Comparison of ENCODE assay signal across 8 cellular contexts in genomic region chr14:100662850-100663527, GRCh38.
DNase-seq lines count a peak whose midpoint lies in the region; ATAC-seq, FAIRE-seq and TF ChIP-seq lines count a peak whose summit lies in the region.

No MANE protein-coding gene starts in this region.

- DNase-seq in AG09319 (ENCODE audit: extremely low read depth, low read depth) (no peak), GM18507 (ENCODE audit: extremely low spot score, insufficient read length, low read depth) (peak; percentile 38), NCI-H748 (lab: John Stamatoyannopoulos, UW; ENCODE audit: unreplicated experiment) (peak; percentile 68), epithelial cell of proximal tubule (ENCODE audit: low read depth) (no peak), suprapubic skin (ENCODE audit: low spot score in 2 of 2) (no peak)
- DNase-seq in activated CD8-positive, alpha-beta memory T cell treated with anti-CD3 and anti-CD28 coated beads, Interleukin-2, amount 50 U/mL, for 4 hours: peak; percentile 60
- peak in 8 of 9 donors; percentile 30 to 66 (median 52) for DNase-seq in naive thymus-derived CD4-positive, alpha-beta T cell

- TF ChIP-seq CTCF in AG09319 (IDR thresholded peaks at IDR 0.05; ENCODE audit: low read depth, low read length) (peak; percentile 89), epithelial cell of proximal tubule (conservative IDR thresholded peaks at IDR 0.05; ENCODE audit: low read depth, low read length) (peak; percentile 94), suprapubic skin (IDR thresholded peaks at IDR 0.05) (peak; percentile 80 to 87)

- H3K36me3 Mint-ChIP-seq in naive thymus-derived CD4-positive, alpha-beta T cell: no peaks in the 10 kb centered on the region

- no peaks in the 10 kb centered on the region for H3K27me3 ChIP-seq in naive thymus-derived CD4-positive, alpha-beta T cell (ENCODE audit: control insufficient read depth in 2 of 2, insufficient read depth in 2 of 2, low read length in 2 of 2)
- peaks cover 27% of the 10 kb centered on the region for H3K27me3 ChIP-seq in suprapubic skin

- TF ChIP-seq EP300 in suprapubic skin (IDR thresholded peaks at IDR 0.05): no peak

- peaks cover 0 to 14% (median 8%) of the 10 kb centered on the region in 5 donors for H3K27me3 Mint-ChIP-seq in naive thymus-derived CD4-positive, alpha-beta T cell

- intact Hi-C loops in naive thymus-derived CD4-positive, alpha-beta T cell (cut with micrococcal nuclease): loop anchor here (2.0 to 5.0 kb wide), 2 partner anchors 188 to 964 kb away; no protein-coding TSS in a partner anchor

- TF ChIP-seq POLR2A in suprapubic skin (IDR thresholded peaks at IDR 0.05): no peak

- POLR2A ChIA-PET in naive thymus-derived CD4-positive, alpha-beta T cell (lab: Charles Lee): no interaction called here

- CTCF ChIA-PET in naive thymus-derived CD4-positive, alpha-beta T cell (lab: Charles Lee): interaction anchor here (0.5 to 1.2 kb wide), 5 partner anchors 10 to 283 kb away, joined by 3 to 4 read pairs (median 4); no protein-coding TSS in a partner anchor

- H3K27ac ChIP-seq in naive thymus-derived CD4-positive, alpha-beta T cell (ENCODE audit: low read depth, low read length): no peak overlapping the region
- no peak overlapping the region for H3K27ac ChIP-seq in suprapubic skin

- no peaks in the 10 kb centered on the region for H3K36me3 ChIP-seq in naive thymus-derived CD4-positive, alpha-beta T cell (ENCODE audit: control insufficient read depth in 2 of 3, insufficient read depth in 3 of 3, low read length in 3 of 3)
- H3K36me3 ChIP-seq in suprapubic skin: no peaks in the 10 kb centered on the region

- no peaks in the 10 kb centered on the region for H3K4me1 ChIP-seq in naive thymus-derived CD4-positive, alpha-beta T cell (ENCODE audit: control insufficient read depth in 2 of 2, insufficient read depth in 2 of 2, low read length in 2 of 2)
- H3K4me1 ChIP-seq in suprapubic skin: peaks cover 18% of the 10 kb centered on the region

- no peaks in the 10 kb centered on the region for H3K9me3 ChIP-seq in naive thymus-derived CD4-positive, alpha-beta T cell (ENCODE audit: control insufficient read depth in 2 of 3, low read length in 3 of 3)
- H3K9me3 ChIP-seq in suprapubic skin: no peaks in the 10 kb centered on the region

- FAIRE-seq in GM18507 (lab: Jason Lieb, UNC): peak; percentile 65

- no peak overlapping the region for H3K4me3 ChIP-seq in epithelial cell of proximal tubule (ENCODE audit: low read depth, low read length)
- H3K4me3 ChIP-seq in naive thymus-derived CD4-positive, alpha-beta T cell (ENCODE audit: low read length): no peak overlapping the region
- no peak overlapping the region for H3K4me3 ChIP-seq in suprapubic skin

- H3K9me3 Mint-ChIP-seq in naive thymus-derived CD4-positive, alpha-beta T cell: no peaks in the 10 kb centered on the region

- H3K4me3 Mint-ChIP-seq in naive thymus-derived CD4-positive, alpha-beta T cell: no peak overlapping the region

- WGBS in suprapubic skin: 32% methylated on average over 15 of the region's 15 CpGs

- peak overlapping the region in 1 of 9 donors; percentile 36 for H3K27ac Mint-ChIP-seq in naive thymus-derived CD4-positive, alpha-beta T cell

- H3K4me1 Mint-ChIP-seq in naive thymus-derived CD4-positive, alpha-beta T cell: peaks cover 0 to 9% (median under 1%) of the 10 kb centered on the region in 7 donors

- ATAC-seq in naive thymus-derived CD4-positive, alpha-beta T cell: peak; percentile 73
- ATAC-seq in HG02798 (IDR thresholded peaks at IDR 0.05; ENCODE audit: poor library complexity, unreplicated experiment): no peak

Comparison
In these comparisons a context has a peak if more than half of its experiments do, and no peak if none do; other contexts are left out.
1. DNase-seq: peak in GM18507 (single experiment), NCI-H748 (single experiment), activated CD8-positive, alpha-beta memory T cell treated with anti-CD3 and anti-CD28 coated beads, Interleukin-2, amount 50 U/mL, for 4 hours (single experiment) and naive thymus-derived CD4-positive, alpha-beta T cell (8 of 9); none in AG09319 (single experiment), epithelial cell of proximal tubule (single experiment) and suprapubic skin (0 of 2).
2. Peak in every context shown above with its lines, with median percentiles within 50 percentile points of each other: CTCF ChIP-seq.